In the genomic region with DNA sequence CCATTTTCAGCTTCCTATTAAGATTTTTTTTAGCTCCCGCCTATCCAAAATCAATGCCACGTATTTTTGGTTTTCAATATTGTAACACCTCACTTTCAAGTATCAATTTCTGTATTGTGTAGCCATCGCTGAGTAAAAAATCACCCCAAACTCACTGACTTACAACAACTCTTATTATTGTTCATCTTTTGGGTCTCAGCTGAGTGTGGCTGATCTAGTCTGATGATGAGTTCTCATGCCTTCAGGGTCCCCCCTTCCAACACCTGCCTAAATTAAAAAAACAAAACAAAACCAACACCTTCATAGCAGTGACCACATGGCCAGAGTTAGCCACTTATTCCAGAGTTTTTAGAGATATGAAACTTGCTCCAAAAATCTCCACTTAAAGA, we compare ENCODE assay signal across 25 cellular contexts. TPM values are rescaled to one million over a fixed set of nuclear protein-coding genes. Genes with fewer than 3 reads are reported as not detected.
DNase-seq lines count a peak whose midpoint lies in the region; ATAC-seq, FAIRE-seq and TF ChIP-seq lines count a peak whose summit lies in the region.
"Had no signal": no experiment of that assay in that cellular context is flagged by ENCODE, and none has a peak within 500 bp of the region (broad histone marks: within the 10 kb centered on the region; RNA-seq: fewer than 3 reads in every experiment).

No MANE protein-coding gene starts in this region.

- in situ Hi-C loops in GM12878 (cut with MboI): no loop called here

- H3K27ac Mint-ChIP-seq in activated CD4-positive, alpha-beta T cell treated with anti-CD3 and anti-CD28 coated beads for 36 hours: no peak overlapping the region
- H3K27ac Mint-ChIP-seq: CD14-positive monocyte; CD4-positive, alpha-beta T cell; CD8-positive, alpha-beta memory T cell; HFFc6 had no signal

- no peaks in the 10 kb centered on the region for H3F3A ChIP-seq in Loucy (ENCODE audit: low read depth)

- no peak overlapping the region for H3K9ac ChIP-seq in Loucy (ENCODE audit: low read depth, low read length, poor library complexity, severe bottlenecking)
- no peak overlapping the region for H3K9ac ChIP-seq in GM12878 (ENCODE audit: control insufficient read depth, insufficient read depth, low read length)
- H3K9ac ChIP-seq: BLaER1 treated with 17β-estradiol and CSF1 and Interleukin-3, amounts not matched to agents 10 nM and 100 nM had no signal

- H3K27ac ChIP-seq in GM12878 (ENCODE audit: control insufficient read depth, insufficient read depth) (no peak overlapping the region), small intestine (ENCODE audit: low read depth in 1 of 2, low read length in 1 of 2) (peak overlapping the region; percentile 32 to 50)
- H3K27ac ChIP-seq: 22Rv1; BLaER1 treated with 17β-estradiol and CSF1 and Interleukin-3, amounts not matched to agents 10 nM and 100 nM had no signal

- no peaks in the 10 kb centered on the region for H3K36me3 Mint-ChIP-seq in activated CD4-positive, alpha-beta T cell treated with anti-CD3 and anti-CD28 coated beads for 36 hours (ENCODE audit: low read depth)
- H3K36me3 Mint-ChIP-seq: CD14-positive monocyte had no signal

- DNase-seq in activated CD4-positive, alpha-beta T cell treated with anti-CD3 and anti-CD28 coated beads for 36 hours: no peak
- no peak for DNase-seq in activated CD4-positive, alpha-beta T cell treated with anti-CD3 and anti-CD28 coated beads for 48 hours
- DNase-seq in GM12878 (ENCODE audit: low read depth, low spot score): no peak
- DNase-seq in small intestine: no peak
- DNase-seq in NCI-H2196 (lab: John Stamatoyannopoulos, UW; ENCODE audit: unreplicated experiment): no peak
- no peak for DNase-seq in NCI-H1436 treated with DMSO at 0.1 percent for 48 hours (lab: John Stamatoyannopoulos, UW)
- DNase-seq: BE2C; Calu3; CD4-positive, alpha-beta T cell; CD8-positive, alpha-beta memory T cell; DMS53; DMS79 treated with DMSO at 0.1 percent for 48 hours; GOT3; HFFc6 had no signal

- CTCF ChIA-PET in activated CD4-positive, alpha-beta T cell treated with anti-CD3 and anti-CD28 coated beads for 36 hours (lab: Charles Lee): interaction anchor here (0.6 to 2.1 kb wide), 3 partner anchors 14 to 1441 kb away, joined by 3 to 9 read pairs (median 5); no protein-coding TSS in a partner anchor
- CTCF ChIA-PET in GM12878 (lab: Yijun Ruan, JAX): interaction anchor here (1.2 to 1.6 kb wide), 4 partner anchors 15 to 149 kb away, joined by 3 to 5 read pairs (median 4); no protein-coding TSS in a partner anchor

- no peaks in the 10 kb centered on the region for H3K27me3 Mint-ChIP-seq in activated CD4-positive, alpha-beta T cell treated with anti-CD3 and anti-CD28 coated beads for 36 hours
- H3K27me3 Mint-ChIP-seq: CD4-positive, alpha-beta T cell had no signal

- BruUV-seq in GM12878 (replicated peaks; lab: Mats Ljungman, UMichigan): no TSS peak

- no peaks in the 10 kb centered on the region for H3K9me2 ChIP-seq in Loucy (replicated peaks; ENCODE audit: low read depth, low read length)

- H3K9me3 Mint-ChIP-seq in activated CD4-positive, alpha-beta T cell treated with anti-CD3 and anti-CD28 coated beads for 36 hours (ENCODE audit: low read depth): peaks cover 8% of the 10 kb centered on the region
- H3K9me3 Mint-ChIP-seq: HFFc6 had no signal

- H3K27me3 ChIP-seq in Loucy (ENCODE audit: insufficient read depth, low read length, poor library complexity, severe bottlenecking): no peaks in the 10 kb centered on the region
- no peaks in the 10 kb centered on the region for H3K27me3 ChIP-seq in GM12878 (replicated peaks in 1 of 2; ENCODE audit: control insufficient read depth in 2 of 2, insufficient read depth in 2 of 2, low read length in 1 of 2)
- no peaks in the 10 kb centered on the region for H3K27me3 ChIP-seq in small intestine (ENCODE audit: control insufficient read depth in 2 of 2, insufficient read depth in 2 of 2, low read length in 2 of 2)
- H3K27me3 ChIP-seq: BE2C; BLaER1 treated with 17β-estradiol and CSF1 and Interleukin-3, amounts not matched to agents 10 nM and 100 nM had no signal

- no peaks in the 10 kb centered on the region for H4K20me1 ChIP-seq in Loucy (ENCODE audit: insufficient read depth, low read length, poor library complexity, severe bottlenecking)
- no peaks in the 10 kb centered on the region for H4K20me1 ChIP-seq in GM12878 (ENCODE audit: control insufficient read depth, insufficient read depth)
- H4K20me1 ChIP-seq: BLaER1 treated with 17β-estradiol and CSF1 and Interleukin-3, amounts not matched to agents 10 nM and 100 nM had no signal

- H3K79me2 ChIP-seq in Loucy (ENCODE audit: insufficient read depth, low read length) (no peaks in the 10 kb centered on the region), GM12878 (ENCODE audit: control insufficient read depth, insufficient read depth, low read length) (no peaks in the 10 kb centered on the region)

- WGBS in GM12878 (ENCODE audit: insufficient coverage, insufficient replicate concordance, low lambda C conversion rate, missing lambda C conversion rate): 35% methylated on average over 3 of the region's 3 CpGs
- WGBS in small intestine, 3 donors: 42 to 65% (median 53%) methylated on average over 3 of the region's 3 CpGs

- peaks cover 23% of the 10 kb centered on the region for H3K4me1 ChIP-seq in Loucy (ENCODE audit: insufficient read depth, low read length, poor library complexity, severe bottlenecking)
- no peaks in the 10 kb centered on the region for H3K4me1 ChIP-seq in GM12878 (ENCODE audit: control insufficient read depth, insufficient read depth, low read length)
- peaks cover 0 to 2% of the 10 kb centered on the region in 2 donors for H3K4me1 ChIP-seq in small intestine (ENCODE audit: control insufficient read depth in 2 of 2, insufficient read depth in 1 of 2, low read depth in 1 of 2, low read length in 1 of 2)
- H3K4me1 ChIP-seq: BE2C, HAP-1 had no signal

- no peak for FAIRE-seq in GM12878 (lab: Jason Lieb, UNC)
- no peak for FAIRE-seq in small intestine (lab: Jason Lieb, UNC)
- FAIRE-seq: A204.1, G401.6, GM19239, H54 had no signal

- no peak overlapping the region for H2AFZ ChIP-seq in Loucy (ENCODE audit: low read length)
- H2AFZ ChIP-seq in GM12878 (ENCODE audit: control insufficient read depth, low read depth, low read length): no peak overlapping the region

- TF ChIP-seq POLR2A in GM12878 (IDR thresholded peaks at IDR 0.05; ENCODE audit: low read depth, low read length): no peak

- POLR2A ChIA-PET in activated CD4-positive, alpha-beta T cell treated with anti-CD3 and anti-CD28 coated beads for 36 hours (lab: Charles Lee): no interaction called here
- POLR2A ChIA-PET in GM12878 (lab: Charles Lee): interaction anchor here (1.5 to 3.3 kb wide), 2 partner anchors 12 to 14 kb away, joined by 7 to 9 read pairs; no protein-coding TSS in a partner anchor

- ATAC-seq in activated CD4-positive, alpha-beta T cell treated with anti-CD3 and anti-CD28 coated beads for 36 hours: peak; percentile 49
- ATAC-seq in GM12878 (peak; percentile 31; the same call in 2 of the 3 replicates), HG03378 (IDR thresholded peaks at IDR 0.05; ENCODE audit: unreplicated experiment) (no peak)

- RAD21 ChIA-PET in GM12878 (lab: Charles Lee; ENCODE audit: unreplicated experiment): interaction anchor here (1.3 to 1.7 kb wide), 3 partner anchors 12 to 149 kb away, joined by 4 to 7 read pairs (median 5); no protein-coding TSS in a partner anchor

- intact Hi-C loops in activated CD4-positive, alpha-beta T cell treated with anti-CD3 and anti-CD28 coated beads for 36 hours (cut with DNase I, micrococcal nuclease): no loop called here
- intact Hi-C loops in GM12878 (cut with micrococcal nuclease; ENCODE audit: unreplicated experiment): no loop called here

- TF ChIP-seq RAD21 in GM12878 (IDR thresholded peaks at IDR 0.05; ENCODE audit: insufficient read depth, low read depth, low read length): no peak

- H3K36me3 ChIP-seq in Loucy (ENCODE audit: insufficient read depth, low read length) (no peaks in the 10 kb centered on the region), GM12878 (ENCODE audit: control insufficient read depth in 2 of 2, insufficient read depth in 2 of 2, low read length in 1 of 2) (no peaks in the 10 kb centered on the region), small intestine (ENCODE audit: control insufficient read depth in 2 of 2, insufficient read depth in 2 of 2, low read length in 2 of 2) (no peaks in the 10 kb centered on the region)
- H3K36me3 ChIP-seq: BE2C; BLaER1 treated with 17β-estradiol and CSF1 and Interleukin-3, amounts not matched to agents 10 nM and 100 nM; HAP-1 had no signal

- peak overlapping the region; percentile 1 for H3K4me2 ChIP-seq in Loucy (ENCODE audit: low read depth, low read length, poor library complexity, severe bottlenecking)
- no peak overlapping the region for H3K4me2 ChIP-seq in GM12878 (ENCODE audit: control insufficient read depth, insufficient read depth)
- H3K4me2 ChIP-seq: BLaER1 treated with 17β-estradiol and CSF1 and Interleukin-3, amounts not matched to agents 10 nM and 100 nM had no signal

- H3K4me3 ChIP-seq in Loucy (ENCODE audit: low read length, poor library complexity, severe bottlenecking) (no peak overlapping the region), GM12878 (no peak overlapping the region), small intestine (ENCODE audit: low read depth in 1 of 2, low read length in 2 of 2) (no peak overlapping the region)
- H3K4me3 ChIP-seq: BLaER1 treated with 17β-estradiol and CSF1 and Interleukin-3, amounts not matched to agents 10 nM and 100 nM; HAP-1 had no signal

- TF ChIP-seq CTCF in Loucy (conservative IDR thresholded peaks at IDR 0.05; ENCODE audit: low read length) (no peak), GM12878 (IDR thresholded peaks at IDR 0.05 in 2 of 3, conservative IDR thresholded peaks at IDR 0.05 in 1 of 3; ENCODE audit: control insufficient read depth in 2 of 3, extremely low read depth in 1 of 3, insufficient read depth in 1 of 3, low read depth in 3 of 3, low read length in 3 of 3) (no peak)

- H3K9me3 ChIP-seq in Loucy (ENCODE audit: insufficient read depth, low read depth, low read length) (no peaks in the 10 kb centered on the region; the same call in 1 of the 2 replicates), GM12878 (replicated peaks; ENCODE audit: control insufficient read depth, insufficient read depth, low read length) (no peaks in the 10 kb centered on the region; the same call in 2 of the 3 replicates), small intestine (ENCODE audit: control insufficient read depth, low read depth) (no peaks in the 10 kb centered on the region)
- H3K9me3 ChIP-seq: BE2C, HAP-1 had no signal

- H3K4me1 Mint-ChIP-seq in activated CD4-positive, alpha-beta T cell treated with anti-CD3 and anti-CD28 coated beads for 36 hours: peaks cover 10% of the 10 kb centered on the region
- H3K4me1 Mint-ChIP-seq: CD8-positive, alpha-beta memory T cell had no signal

- no peak for TF ChIP-seq EP300 in GM12878 (IDR thresholded peaks at IDR 0.05; ENCODE audit: borderline replicate concordance in 1 of 2, control insufficient read depth in 1 of 2, low read depth in 2 of 2, low read length in 2 of 2)

- no peak overlapping the region for H3K4me3 Mint-ChIP-seq in activated CD4-positive, alpha-beta T cell treated with anti-CD3 and anti-CD28 coated beads for 36 hours
- H3K4me3 Mint-ChIP-seq: CD14-positive monocyte; CD4-positive, alpha-beta T cell; CD8-positive, alpha-beta memory T cell; HFFc6 had no signal

- SMC1A ChIA-PET in GM12878 (lab: Charles Lee; ENCODE audit: uncharacterized antibody, unreplicated experiment): interaction anchor here (0.8 to 1.7 kb wide), 5 partner anchors 10 to 164 kb away, joined by 3 to 5 read pairs (median 3); no protein-coding TSS in a partner anchor

RNA-seq across cellular contexts. Expression of a gene that starts 9.5 kb away (rescaled TPM):
- not detected for total RNA-seq in activated CD4-positive, alpha-beta T cell treated with anti-CD3 and anti-CD28 coated beads for 36 hours
- not detected in 2 replicates for total RNA-seq in GM12878 (2013; cell fraction: nucleolus; rRNA removed)
- total RNA-seq in GM12878 (2014; rRNA removed): 0.79 and 1.1 TPM in 2 replicates
- 1.1 TPM in 2 replicates for total RNA-seq in GM12878 (2014; rRNA removed; fragmentation: Illumina TruSeq; extraction: Trizol)
- 1.1 and 1.5 TPM in 2 replicates for total RNA-seq in GM12878 (2021)
- 0.26 TPM for polyA plus RNA-seq in GM12878 (2011; ENCODE audit: low read depth)
- 0.04 and 0.05 TPM in 2 replicates for polyA plus RNA-seq in GM12878 (2011; rRNA removed)
- 0.03 TPM in 2 replicates for polyA plus RNA-seq in GM12878 (2011; cell fraction: cytosol; rRNA removed)
- polyA plus RNA-seq in GM12878 (2011; cell fraction: nucleus; rRNA removed): not detected in 2 replicates
- 0.08 and 0.26 TPM in 2 replicates for polyA plus RNA-seq in GM12878 (2012)
- 1.7 and 2.2 TPM in 2 replicates for polyA plus RNA-seq in GM12878 (2014; fragmentation: Illumina TruSeq; extraction: Trizol)
- under 1 TPM; 0.82 to 0.91 TPM for polyA plus RNA-seq in GM12878 (2014; fragmentation: Nextera tagmentation; extraction: Ambion mirVana)
- 0.57 and 0.63 TPM in 2 replicates for polyA plus RNA-seq in GM12878 (2014; rRNA removed)
- polyA plus RNA-seq in GM12878 (2016; fragmentation: Nextera tagmentation; extraction: Ambion mirVana): 1 to 10 TPM in 1 of 2 experiments, under 1 TPM in 1; 0.18 to 1.1 TPM
- polyA minus RNA-seq in GM12878 (2011; rRNA and poly(A)+ RNA removed): not detected in 2 replicates
- not detected in 2 replicates for polyA minus RNA-seq in GM12878 (2011; cell fraction: cytosol; rRNA and poly(A)+ RNA removed)
- polyA minus RNA-seq in GM12878 (2011; cell fraction: nucleus; rRNA and poly(A)+ RNA removed): not detected in 2 replicates
- polyA plus RNA-seq in small intestine: under 1 TPM in 1 of 3 donors, not detected in 2; 0.48 TPM
- total RNA-seq: Calu3; CD4-positive, alpha-beta T cell; Daoy; HFFc6 had no signal
- polyA plus RNA-seq: CD14-positive monocyte; CD8-positive, alpha-beta memory T cell had no signal

RNA-seq across cellular contexts. Expression of a gene that starts 32.8 kb away (rescaled TPM):
- total RNA-seq in activated CD4-positive, alpha-beta T cell treated with anti-CD3 and anti-CD28 coated beads for 36 hours: 10 to 100 TPM; 17.3 to 17.5 TPM
- 38.7 and 39.2 TPM in 2 replicates for total RNA-seq in GM12878 (2013; cell fraction: nucleolus; rRNA removed)
- total RNA-seq in GM12878 (2014; rRNA removed) (7.2 and 8.2 TPM in 2 replicates), GM12878 (2014; rRNA removed; fragmentation: Illumina TruSeq; extraction: Trizol) (13.6 and 14.0 TPM in 2 replicates), GM12878 (2021) (15.6 and 16.7 TPM in 2 replicates)
- polyA plus RNA-seq in GM12878 (2011; ENCODE audit: low read depth): 14.8 TPM
- polyA plus RNA-seq in GM12878 (2011; rRNA removed) (25.5 and 28.0 TPM in 2 replicates), GM12878 (2014; fragmentation: Illumina TruSeq; extraction: Trizol) (18.7 and 20.7 TPM in 2 replicates), GM12878 (2014; fragmentation: Nextera tagmentation; extraction: Ambion mirVana) (10 to 100 TPM; 15.6 to 15.9 TPM), GM12878 (2014; rRNA removed) (16.0 and 16.7 TPM in 2 replicates), GM12878 (2016; fragmentation: Nextera tagmentation; extraction: Ambion mirVana) (10 to 100 TPM; 11.2 to 13.2 TPM), small intestine (10 to 100 TPM; 15.4 to 19.6 (median 17.2) TPM)
- polyA plus RNA-seq in GM12878 (2011; cell fraction: cytosol; rRNA removed): 21.4 and 23.1 TPM in 2 replicates
- polyA plus RNA-seq in GM12878 (2011; cell fraction: nucleus; rRNA removed): 52.3 and 54.4 TPM in 2 replicates
- polyA plus RNA-seq in GM12878 (2012): 17.9 and 19.6 TPM in 2 replicates
- 24.4 and 31.8 TPM in 2 replicates for polyA minus RNA-seq in GM12878 (2011; rRNA and poly(A)+ RNA removed)
- polyA minus RNA-seq in GM12878 (2011; cell fraction: cytosol; rRNA and poly(A)+ RNA removed): 7.4 and 9.5 TPM in 2 replicates
- polyA minus RNA-seq in GM12878 (2011; cell fraction: nucleus; rRNA and poly(A)+ RNA removed): 14.6 and 23.2 TPM in 2 replicates

RNA-seq across cellular contexts. Expression of a gene that starts 47.6 kb away (rescaled TPM):
- total RNA-seq in activated CD4-positive, alpha-beta T cell treated with anti-CD3 and anti-CD28 coated beads for 36 hours: 10 to 100 TPM; 63.6 to 86.4 TPM
- 28.9 and 31.1 TPM in 2 replicates for total RNA-seq in GM12878 (2013; cell fraction: nucleolus; rRNA removed)
- total RNA-seq in GM12878 (2014; rRNA removed) (73.9 and 90.7 TPM in 2 replicates), GM12878 (2014; rRNA removed; fragmentation: Illumina TruSeq; extraction: Trizol) (99.0 and 99.1 TPM in 2 replicates), GM12878 (2021) (64.2 and 67.2 TPM in 2 replicates)
- polyA plus RNA-seq in GM12878 (2011; ENCODE audit: low read depth): 45.4 TPM
- polyA plus RNA-seq in GM12878 (2011; rRNA removed) (79.5 and 112 TPM in 2 replicates), GM12878 (2014; fragmentation: Illumina TruSeq; extraction: Trizol) (87.4 and 98.8 TPM in 2 replicates), GM12878 (2014; fragmentation: Nextera tagmentation; extraction: Ambion mirVana) (10 to 100 TPM; 26.7 to 31.2 TPM), GM12878 (2014; rRNA removed) (54.6 and 71.6 TPM in 2 replicates), GM12878 (2016; fragmentation: Nextera tagmentation; extraction: Ambion mirVana) (10 to 100 TPM; 85.8 to 88.6 TPM), small intestine (10 to 100 TPM; 47.0 to 62.7 (median 56.2) TPM)
- polyA plus RNA-seq in GM12878 (2011; cell fraction: cytosol; rRNA removed): 53.2 and 53.3 TPM in 2 replicates
- polyA plus RNA-seq in GM12878 (2011; cell fraction: nucleus; rRNA removed): 25.6 and 31.0 TPM in 2 replicates
- polyA plus RNA-seq in GM12878 (2012): 40.3 and 60.7 TPM in 2 replicates
- 45.3 and 47.3 TPM in 2 replicates for polyA minus RNA-seq in GM12878 (2011; rRNA and poly(A)+ RNA removed)
- polyA minus RNA-seq in GM12878 (2011; cell fraction: cytosol; rRNA and poly(A)+ RNA removed): 13.1 and 21.7 TPM in 2 replicates
- 4.3 and 7.9 TPM in 2 replicates for polyA minus RNA-seq in GM12878 (2011; cell fraction: nucleus; rRNA and poly(A)+ RNA removed)

RNA-seq across cellular contexts. Expression of a gene that starts 50.3 kb away (rescaled TPM):
- 10 to 100 TPM; 33.3 to 34.1 TPM for total RNA-seq in activated CD4-positive, alpha-beta T cell treated with anti-CD3 and anti-CD28 coated beads for 36 hours
- 137 and 149 TPM in 2 replicates for total RNA-seq in GM12878 (2013; cell fraction: nucleolus; rRNA removed)
- total RNA-seq in GM12878 (2014; rRNA removed): 14.2 and 15.1 TPM in 2 replicates
- 12.7 and 13.5 TPM in 2 replicates for total RNA-seq in GM12878 (2014; rRNA removed; fragmentation: Illumina TruSeq; extraction: Trizol)
- total RNA-seq in GM12878 (2021): 15.2 and 15.7 TPM in 2 replicates
- polyA plus RNA-seq in GM12878 (2011; ENCODE audit: low read depth): 21.5 TPM
- 42.1 and 49.7 TPM in 2 replicates for polyA plus RNA-seq in GM12878 (2011; rRNA removed)
- 21.8 and 27.6 TPM in 2 replicates for polyA plus RNA-seq in GM12878 (2011; cell fraction: cytosol; rRNA removed)
- polyA plus RNA-seq in GM12878 (2011; cell fraction: nucleus; rRNA removed): 99.9 and 135 TPM in 2 replicates
- polyA plus RNA-seq in GM12878 (2012): 21.3 and 28.2 TPM in 2 replicates
- 20.8 and 27.3 TPM in 2 replicates for polyA plus RNA-seq in GM12878 (2014; fragmentation: Illumina TruSeq; extraction: Trizol)
- polyA plus RNA-seq in GM12878 (2014; fragmentation: Nextera tagmentation; extraction: Ambion mirVana): 1 to 10 TPM; 5.8 to 8.4 TPM
- 15.7 and 16.3 TPM in 2 replicates for polyA plus RNA-seq in GM12878 (2014; rRNA removed)
- 10 to 100 TPM in 1 of 2 experiments, 1 to 10 TPM in 1; 8.9 to 11.3 TPM for polyA plus RNA-seq in GM12878 (2016; fragmentation: Nextera tagmentation; extraction: Ambion mirVana)
- polyA minus RNA-seq in GM12878 (2011; rRNA and poly(A)+ RNA removed): 59.2 and 67.2 TPM in 2 replicates
- polyA minus RNA-seq in GM12878 (2011; cell fraction: cytosol; rRNA and poly(A)+ RNA removed): 9.0 and 11.8 TPM in 2 replicates
- 42.1 and 50.7 TPM in 2 replicates for polyA minus RNA-seq in GM12878 (2011; cell fraction: nucleus; rRNA and poly(A)+ RNA removed)
- 10 to 100 TPM in 2 of 3 donors, 1 to 10 TPM in 1; 8.9 to 19.6 (median 14.3) TPM for polyA plus RNA-seq in small intestine
